Comparison of ENCODE assay signal across 8 cellular contexts in genomic region chr3:9770276-9770812, GRCh38. TPM values are rescaled to one million over a fixed set of nuclear protein-coding genes. Genes with fewer than 3 reads are reported as not detected.
DNase-seq lines count a peak whose midpoint lies in the region; FAIRE-seq and TF ChIP-seq lines count a peak whose summit lies in the region.

No MANE protein-coding gene starts in this region.

- H3K9me3 ChIP-seq in MG63 (no peaks in the 10 kb centered on the region), mesenchymal stem cell (ENCODE audit: control insufficient read depth, low read length) (no peaks in the 10 kb centered on the region), transverse colon (no peaks in the 10 kb centered on the region)

- H2BK5ac ChIP-seq in mesenchymal stem cell (ENCODE audit: low read depth, low read length, poor library complexity, severe bottlenecking) = no peak overlapping the region

- H3K4ac ChIP-seq in mesenchymal stem cell (ENCODE audit: low read depth in 1 of 2, low read length in 2 of 2) = peak overlapping the region; percentile 30 to 40

- TF ChIP-seq CTCF in transverse colon (IDR thresholded peaks at IDR 0.05) = no peak

- no peak overlapping the region for H3K27ac ChIP-seq in ACC112 (ENCODE audit: low read depth, low read length)
- H3K27ac ChIP-seq in mesenchymal stem cell (ENCODE audit: low read length, poor library complexity, severe bottlenecking) = no peak overlapping the region
- H3K27ac ChIP-seq in transverse colon = peak overlapping the region; percentile 81 to 89 (median 87)

- TF ChIP-seq POLR2A in transverse colon (IDR thresholded peaks at IDR 0.05) = no peak

- H3K23ac ChIP-seq in mesenchymal stem cell (ENCODE audit: low read length in 2 of 2) = no peak overlapping the region

- no peak overlapping the region for H2AK5ac ChIP-seq in mesenchymal stem cell (ENCODE audit: low read length, severe bottlenecking)

- FAIRE-seq in urothelium cell line (lab: Jason Lieb, UNC) = no peak

- no peak for TF ChIP-seq EP300 in transverse colon (IDR thresholded peaks at IDR 0.05; ENCODE audit: low read depth)

- H3K27me3 ChIP-seq in ACC112 (ENCODE audit: insufficient read depth, low read length) (no peaks in the 10 kb centered on the region), MG63 (no peaks in the 10 kb centered on the region), mesenchymal stem cell (ENCODE audit: control insufficient read depth in 1 of 2, insufficient read depth in 1 of 2, low read length in 2 of 2) (no peaks in the 10 kb centered on the region), transverse colon (no peaks in the 10 kb centered on the region)

- H2BK12ac ChIP-seq in mesenchymal stem cell (ENCODE audit: low read length in 2 of 2) = no peak overlapping the region

- H3K36me3 ChIP-seq in ACC112 (ENCODE audit: insufficient read depth, low read length) = no peaks in the 10 kb centered on the region
- no peaks in the 10 kb centered on the region for H3K36me3 ChIP-seq in MG63
- H3K36me3 ChIP-seq in mesenchymal stem cell (ENCODE audit: control insufficient read depth in 1 of 2, insufficient read depth in 2 of 2, low read depth in 1 of 2, low read length in 2 of 2) = peaks cover 5 to 12% of the 10 kb centered on the region in 2 experiments
- H3K36me3 ChIP-seq in transverse colon = no peaks in the 10 kb centered on the region

- DNase-seq in MG63 (peak; percentile 23), dermis blood vessel endothelial cell (peak; percentile 17), mesenchymal stem cell (no peak), transverse colon (peak; percentile 86), retina (no peak), NCI-H1694 (lab: John Stamatoyannopoulos, UW) (no peak), urothelium cell line (ENCODE audit: low spot score) (no peak)

- H3K4me3 ChIP-seq in ACC112 (ENCODE audit: low read depth, low read length) (peak overlapping the region; percentile 84), MG63 (peak overlapping the region; percentile 34), mesenchymal stem cell (ENCODE audit: insufficient read depth in 1 of 2, low read depth in 1 of 2, low read length in 2 of 2) (peak overlapping the region; percentile 64 to 86), transverse colon (peak overlapping the region; percentile 50 to 72 (median 64))

- no peak overlapping the region for H4K91ac ChIP-seq in mesenchymal stem cell (ENCODE audit: low read length)

- H3K4me1 ChIP-seq in ACC112 (ENCODE audit: control insufficient read depth, insufficient read depth, low read length, unreplicated experiment) (peaks cover 26% of the 10 kb centered on the region), mesenchymal stem cell (ENCODE audit: control insufficient read depth, insufficient read depth, low read depth, low read length) (peaks cover 12% of the 10 kb centered on the region), transverse colon (peaks cover 10 to 38% (median 30%) of the 10 kb centered on the region in 4 donors)

- H2BK120ac ChIP-seq in mesenchymal stem cell (ENCODE audit: low read depth, low read length) = no peak overlapping the region

- H3K18ac ChIP-seq in mesenchymal stem cell (ENCODE audit: low read depth in 1 of 2, low read length in 2 of 2) = peak overlapping the region; percentile 49 to 68

- WGBS in mesenchymal stem cell = 50% methylated on average over 14 of the region's 15 CpGs
- 0 to 28% methylated on average over 5 to 15 of the region's 15 CpGs for WGBS in transverse colon (ENCODE audit: low coverage in 1 of 2), 2 donors

- H3K79me1 ChIP-seq in mesenchymal stem cell (replicated peaks; ENCODE audit: low read length, poor library complexity, severe bottlenecking) = peaks cover 16% of the 10 kb centered on the region

- H3K4me2 ChIP-seq in mesenchymal stem cell (ENCODE audit: low read length, poor library complexity, severe bottlenecking) = peak overlapping the region; percentile 96

- H3K9ac ChIP-seq in mesenchymal stem cell (ENCODE audit: low read length) = peak overlapping the region; percentile 93

- H2BK15ac ChIP-seq in mesenchymal stem cell (ENCODE audit: low read depth, poor library complexity, severe bottlenecking) = peak overlapping the region; percentile 84

- intact Hi-C loops in transverse colon (cut with DNase I; ENCODE audit: low total_unique reads) = no loop called here

- in situ Hi-C loops in transverse colon (cut with MboI; ENCODE audit: low pct_ligation_motif_present in 1 of 4, low pct_unique_long_range_greater_than_20kb in 1 of 4, low sequenced_read_pairs in 3 of 4) = no loop called here

- H3K14ac ChIP-seq in mesenchymal stem cell (ENCODE audit: low read length in 2 of 2) = no peak overlapping the region

- H2AFZ ChIP-seq in ACC112 (ENCODE audit: low read length, unreplicated experiment) (peak overlapping the region; percentile 81), mesenchymal stem cell (ENCODE audit: low read depth, low read length) (no peak overlapping the region)

- H3K79me2 ChIP-seq in ACC112 (ENCODE audit: control insufficient read depth, insufficient read depth, low read length, unreplicated experiment) = peaks cover 14% of the 10 kb centered on the region

- H4K8ac ChIP-seq in mesenchymal stem cell (ENCODE audit: low read length) = peak overlapping the region; percentile 96

RNA-seq across cellular contexts. Expression of gene CAMK1, which starts 0.6 kb away (rescaled TPM):
- total RNA-seq in MG63 (2014; rRNA removed; shearing (Covaris generic); ENCODE audit: low replicate concordance) = 2.7 and 5.0 TPM in 2 replicates
- total RNA-seq in dermis blood vessel endothelial cell (34.7 and 40.3 TPM in 2 replicates), transverse colon (10 to 100 TPM in 3 of 4 donors, 1 to 10 TPM in 1; 5.6 to 45.0 (median 15.6) TPM)
- 10.6 TPM for polyA plus RNA-seq in mesenchymal stem cell (2013, experiment 1 of 2)
- polyA plus RNA-seq in mesenchymal stem cell (2013, experiment 2 of 2) = 11.1 TPM

RNA-seq across cellular contexts. Expression of gene OGG1, which starts 20.6 kb away (rescaled TPM):
- 8.0 and 21.4 TPM in 2 replicates for total RNA-seq in MG63 (2014; rRNA removed; shearing (Covaris generic); ENCODE audit: low replicate concordance)
- total RNA-seq in dermis blood vessel endothelial cell (15.5 and 16.6 TPM in 2 replicates), transverse colon (10 to 100 TPM; 27.8 to 69.5 (median 39.7) TPM)
- 26.5 TPM for polyA plus RNA-seq in mesenchymal stem cell (2013, experiment 1 of 2)
- 25.0 TPM for polyA plus RNA-seq in mesenchymal stem cell (2013, experiment 2 of 2)

RNA-seq across cellular contexts. Expression of gene TADA3, which starts 21.9 kb away (rescaled TPM):
- total RNA-seq in MG63 (2014; rRNA removed; shearing (Covaris generic); ENCODE audit: low replicate concordance) = 60.3 and 83.8 TPM in 2 replicates
- total RNA-seq in dermis blood vessel endothelial cell (39.5 and 60.6 TPM in 2 replicates), transverse colon (100 to 1,000 TPM in 2 of 4 donors, 10 to 100 TPM in 2; 53.7 to 504 (median 92.0) TPM)
- 53.4 TPM for polyA plus RNA-seq in mesenchymal stem cell (2013, experiment 1 of 2)
- polyA plus RNA-seq in mesenchymal stem cell (2013, experiment 2 of 2) = 54.2 TPM

RNA-seq across cellular contexts. Expression of gene ARPC4, which starts 22.5 kb away (rescaled TPM):
- 125 and 175 TPM in 2 replicates for total RNA-seq in MG63 (2014; rRNA removed; shearing (Covaris generic); ENCODE audit: low replicate concordance)
- total RNA-seq in dermis blood vessel endothelial cell = 210 and 309 TPM in 2 replicates
- polyA plus RNA-seq in mesenchymal stem cell (2013, experiment 1 of 2) = 103 TPM
- polyA plus RNA-seq in mesenchymal stem cell (2013, experiment 2 of 2) = 101 TPM
- 100 to 1,000 TPM; 104 to 189 (median 143) TPM for total RNA-seq in transverse colon

RNA-seq across cellular contexts. Expression of gene BRPF1, which starts 38.8 kb away (rescaled TPM):
- total RNA-seq in MG63 (2014; rRNA removed; shearing (Covaris generic); ENCODE audit: low replicate concordance) = 4.9 and 7.0 TPM in 2 replicates
- 24.8 and 29.3 TPM in 2 replicates for total RNA-seq in dermis blood vessel endothelial cell
- 7.8 TPM for polyA plus RNA-seq in mesenchymal stem cell (2013, experiment 1 of 2)
- 7.6 TPM for polyA plus RNA-seq in mesenchymal stem cell (2013, experiment 2 of 2)
- total RNA-seq in transverse colon = 10 to 100 TPM in 3 of 4 donors, 1 to 10 TPM in 1; 9.4 to 18.7 (median 14.9) TPM

Comparison
In these comparisons a context has a peak if more than half of its experiments do, and no peak if none do; other contexts are left out.
1. H3K27ac ChIP-seq: peak in transverse colon (4 of 4); none in ACC112 (single experiment) and mesenchymal stem cell (single experiment).
2. H3K4me3 ChIP-seq: peak in every context shown above with its lines; median percentile 84 in ACC112; 75 in mesenchymal stem cell; 64 in transverse colon; 34 in MG63.
3. DNase-seq: peak in MG63 (single experiment), dermis blood vessel endothelial cell (single experiment) and transverse colon (single experiment); none in mesenchymal stem cell (single experiment), retina (single experiment), NCI-H1694 (single experiment) and urothelium cell line (single experiment).